In genomic region chr9:70802758-70803436, GRCh38 we compare ENCODE assay signal across 24 cellular contexts.
DNase-seq lines count a peak whose midpoint lies in the region; ATAC-seq and TF ChIP-seq lines count a peak whose summit lies in the region.
"Had no signal": no experiment of that assay in that cellular context is flagged by ENCODE, and none has a peak within 500 bp of the region (broad histone marks: within the 10 kb centered on the region; RNA-seq: fewer than 3 reads in every experiment).

No MANE protein-coding gene starts in this region.

- H3K27ac ChIP-seq in H9 (ENCODE audit: insufficient read length, low read depth, low read length), result no peak overlapping the region

- H3K14ac ChIP-seq in H9 (ENCODE audit: insufficient read depth, low read length), result no peak overlapping the region

- H3K23me2 ChIP-seq in H9 (ENCODE audit: insufficient read length, low read depth, low read length, poor library complexity, severe bottlenecking), result no peaks in the 10 kb centered on the region

- H3K27ac Mint-ChIP-seq in H9 (peak overlapping the region in 1 of 3 experiments; percentile 71; a peak in 2 of 7 replicates), neural crest cell (ENCODE audit: unreplicated experiment) (peak overlapping the region; percentile 22)
- no peak overlapping the region for H3K27ac Mint-ChIP-seq in T-helper 2 cell treated with Interferon-gamma antibody and Interleukin-4, amounts not matched to agents 5 μg/mL and 100 μg/mL, for 36 hours
- H3K27ac Mint-ChIP-seq: CD8-positive, alpha-beta memory T cell had no signal

- no peak overlapping the region for H3K4me3 Mint-ChIP-seq in H9
- no peak overlapping the region for H3K4me3 Mint-ChIP-seq in neural crest cell
- no peak overlapping the region for H3K4me3 Mint-ChIP-seq in T-helper 2 cell treated with Interferon-gamma antibody and Interleukin-4, amounts not matched to agents 5 μg/mL and 100 μg/mL, for 36 hours
- H3K4me3 Mint-ChIP-seq: CD14-positive monocyte; CD8-positive, alpha-beta memory T cell had no signal

- H3K9me3 ChIP-seq in H9 (ENCODE audit: control insufficient read depth, low read depth, low read length), result no peaks in the 10 kb centered on the region
- H3K9me3 ChIP-seq: SK-N-SH had no signal

- in situ Hi-C loops in SK-MEL-5 (cut with HindIII; ENCODE audit: low pct_unique_long_range_greater_than_20kb, low sequenced_read_pairs), result no loop called here

- H3K79me1 ChIP-seq in H9 (ENCODE audit: insufficient read depth, low read depth, low read length, poor library complexity, severe bottlenecking), result no peaks in the 10 kb centered on the region

- no peak overlapping the region for H3K56ac ChIP-seq in H9 (ENCODE audit: insufficient read length, low read depth, low read length)

- H3K9me3 Mint-ChIP-seq in H9 (no peaks in the 10 kb centered on the region), neural crest cell (no peaks in the 10 kb centered on the region)
- no peaks in the 10 kb centered on the region for H3K9me3 Mint-ChIP-seq in T-helper 2 cell treated with Interferon-gamma antibody and Interleukin-4, amounts not matched to agents 5 μg/mL and 100 μg/mL, for 36 hours

- peaks cover 21 to 41% of the 10 kb centered on the region in 2 experiments for H3K4me1 Mint-ChIP-seq in H9
- no peaks in the 10 kb centered on the region for H3K4me1 Mint-ChIP-seq in neural crest cell
- no peaks in the 10 kb centered on the region for H3K4me1 Mint-ChIP-seq in T-helper 2 cell treated with Interferon-gamma antibody and Interleukin-4, amounts not matched to agents 5 μg/mL and 100 μg/mL, for 36 hours (ENCODE audit: low read depth)
- H3K4me1 Mint-ChIP-seq: CD14-positive monocyte; CD8-positive, alpha-beta memory T cell had no signal

- no peak overlapping the region for H2BK20ac ChIP-seq in H9 (ENCODE audit: low read depth, low read length, poor library complexity, severe bottlenecking)

- no peaks in the 10 kb centered on the region for H3K79me2 ChIP-seq in H9 (ENCODE audit: insufficient read depth, low read length)

- peak; percentile 53 for TF ChIP-seq CTCF in H9 (conservative IDR thresholded peaks at IDR 0.05)
- no peak for TF ChIP-seq CTCF in neural crest cell (conservative IDR thresholded peaks at IDR 0.05)

- H2BK5ac ChIP-seq in H9 (ENCODE audit: insufficient read length, low read length), result no peak overlapping the region

- no peak overlapping the region for H3K4ac ChIP-seq in H9 (ENCODE audit: low read depth, low read length)

- H2AFZ ChIP-seq in H9 (ENCODE audit: low read length), result no peak overlapping the region

- no peak overlapping the region for H2AK5ac ChIP-seq in H9 (ENCODE audit: insufficient read length, low read length)

- no peak for ATAC-seq in HG03354 (IDR thresholded peaks at IDR 0.05; ENCODE audit: poor library complexity, severe bottlenecking, unreplicated experiment)
- ATAC-seq in GM21360 (IDR thresholded peaks at IDR 0.05; ENCODE audit: unreplicated experiment), result no peak
- ATAC-seq: HCT116 had no signal

- no peak overlapping the region for H2BK15ac ChIP-seq in H9 (ENCODE audit: low read depth, low read length)

- H4K20me1 ChIP-seq in H9 (ENCODE audit: control insufficient read depth, insufficient read depth, insufficient read length), result no peaks in the 10 kb centered on the region

- no peak overlapping the region for H4K5ac ChIP-seq in H9 (ENCODE audit: insufficient read length, low read depth, low read length)

- no peak overlapping the region for H3K18ac ChIP-seq in H9 (ENCODE audit: insufficient read length, low read depth, low read length)

- no peak overlapping the region for H3K4me2 ChIP-seq in H9 (ENCODE audit: insufficient read depth, insufficient read length, low read length)
- H3K4me2 ChIP-seq: SK-N-SH had no signal

- no peaks in the 10 kb centered on the region for H3K4me1 ChIP-seq in H9 (ENCODE audit: insufficient read depth, low read length)

- H3K23ac ChIP-seq in H9 (ENCODE audit: insufficient read length, low read depth, low read length), result no peak overlapping the region

- no peak overlapping the region for H4K8ac ChIP-seq in H9 (replicated peaks; ENCODE audit: insufficient read length, low read depth, low read length)

- H3K36me3 Mint-ChIP-seq in H9 (ENCODE audit: insufficient read depth in 1 of 3, low read depth in 3 of 3), result no peaks in the 10 kb centered on the region
- no peaks in the 10 kb centered on the region for H3K36me3 Mint-ChIP-seq in neural crest cell (ENCODE audit: low read depth)
- no peaks in the 10 kb centered on the region for H3K36me3 Mint-ChIP-seq in T-helper 2 cell treated with Interferon-gamma antibody and Interleukin-4, amounts not matched to agents 5 μg/mL and 100 μg/mL, for 36 hours (ENCODE audit: low read depth)
- H3K36me3 Mint-ChIP-seq: CD14-positive monocyte; CD8-positive, alpha-beta memory T cell had no signal

- no peak overlapping the region for H2BK12ac ChIP-seq in H9 (ENCODE audit: insufficient read length, low read depth, low read length)

- H3K9ac ChIP-seq in H9 (ENCODE audit: extremely low read depth, insufficient read length, low read length), result no peak overlapping the region
- H3K9ac ChIP-seq: SK-N-SH had no signal

- whole genome bisulfite sequencing in H9 (ENCODE audit: extremely low coverage, insufficient read length, low lambda C conversion rate), result no CpG with 5 or more reads among the region's 6 CpGs

- no peak overlapping the region for H4K91ac ChIP-seq in H9 (ENCODE audit: insufficient read length, low read depth, low read length)

- no peaks in the 10 kb centered on the region for H3K27me3 ChIP-seq in H9 (ENCODE audit: insufficient read depth, low read length)

- DNase-seq in H9, result no peak
- peak; percentile 8 for DNase-seq in SK-MEL-5 (ENCODE audit: low read depth, low spot score)
- DNase-seq in neural crest cell (ENCODE audit: low read depth, low spot score), result no peak
- DNase-seq in activated CD4-positive, CD25-positive, alpha-beta regulatory T cell treated with anti-CD3 and anti-CD28 coated beads, Interleukin-2, amount 50 U/mL, for 72 hours, result no peak
- no peak for DNase-seq in T-helper 2 cell treated with Interferon-gamma antibody and Interleukin-4, amounts not matched to agents 5 μg/mL and 100 μg/mL, for 36 hours (ENCODE audit: low spot score)
- DNase-seq: Calu3; CD8-positive, alpha-beta memory T cell; GOT3; Kasumi-1; MV-4-11; NCI-H1105; NCI-H1436 treated with DMSO at 0.1 percent for 48 hours; NCI-H187 treated with DMSO at 0.1 percent for 48 hours; NCI-H2171 treated with DMSO at 0.1 percent for 48 hours; NCI-H345; NCI-H524; NCI-H774; SIG-M5; SK-N-SH; SW 1271 had no signal

- no peak overlapping the region for H3T11ph ChIP-seq in H9 (ENCODE audit: low read length)

- H3K27me3 Mint-ChIP-seq in H9 (ENCODE audit: low read depth) (no peaks in the 10 kb centered on the region), neural crest cell (ENCODE audit: low read depth) (no peaks in the 10 kb centered on the region)
- no peaks in the 10 kb centered on the region for H3K27me3 Mint-ChIP-seq in T-helper 2 cell treated with Interferon-gamma antibody and Interleukin-4, amounts not matched to agents 5 μg/mL and 100 μg/mL, for 36 hours (ENCODE audit: low read depth)

- no peak overlapping the region for H2BK120ac ChIP-seq in H9 (ENCODE audit: low read depth, low read length, poor library complexity, severe bottlenecking)
